ENCODE assay signal across 15 cellular contexts in genomic region chr4:186854256-186854655, GRCh38.
"Had no signal": no experiment of that assay in that cellular context is flagged by ENCODE, and none has a peak within 500 bp of the region (broad histone marks: within the 10 kb centered on the region; RNA-seq: fewer than 3 reads in every experiment).

No MANE protein-coding gene starts in this region.

- H3K36me3 ChIP-seq: heart left ventricle, sigmoid colon, stomach, thoracic aorta had no signal

- H3K9me3 ChIP-seq: sigmoid colon, thoracic aorta had no signal

- H3K4me3 ChIP-seq: heart left ventricle, psoas muscle, sigmoid colon, stomach, thoracic aorta had no signal

- DNase-seq: activated CD4-positive, alpha-beta T cell treated with anti-CD3 and anti-CD28 coated beads for 1 hour; activated CD4-positive, alpha-beta T cell treated with anti-CD3 and anti-CD28 coated beads, Interleukin-2, amount 50 U/mL, for 48 hours; activated CD8-positive, alpha-beta memory T cell treated with anti-CD3 and anti-CD28 coated beads, Interleukin-2, amount 10 ng/mL, durations not matched to agents 7 days and 5 days; activated gamma-delta T cell; activated naive CD8-positive, alpha-beta T cell treated with anti-CD3 and anti-CD28 coated beads for 36 hours; activated T-cell treated with anti-CD3 and anti-CD28 coated beads, Interleukin-2, amount 50 U/mL, for 4 hours; heart left ventricle; psoas muscle; sigmoid colon; stimulated activated CD4-positive, alpha-beta T cell treated with anti-CD3 and anti-CD28 coated beads, Interleukin-12 subunit alpha, Interleukin-12 subunit beta, amount 100 ng/mL, for 4 hours; stimulated activated CD4-positive, alpha-beta T cell treated with anti-CD3 and anti-CD28 coated beads, Interleukin-2, amount 100 ng/mL, for 48 hours; stimulated activated CD8-positive, alpha-beta memory T cell treated with anti-CD3 and anti-CD28 coated beads, Interleukin-4, amount 100 ng/mL, for 48 hours; stomach; T-helper 9 cell had no signal

- H3K27ac ChIP-seq: heart left ventricle, psoas muscle, sigmoid colon, stomach, thoracic aorta had no signal

- H3K27me3 ChIP-seq: heart left ventricle, sigmoid colon, stomach had no signal

- H3K4me1 ChIP-seq: heart left ventricle, psoas muscle, sigmoid colon, stomach had no signal
